Comparison of ENCODE assay signal across 25 cellular contexts in the genomic region with DNA sequence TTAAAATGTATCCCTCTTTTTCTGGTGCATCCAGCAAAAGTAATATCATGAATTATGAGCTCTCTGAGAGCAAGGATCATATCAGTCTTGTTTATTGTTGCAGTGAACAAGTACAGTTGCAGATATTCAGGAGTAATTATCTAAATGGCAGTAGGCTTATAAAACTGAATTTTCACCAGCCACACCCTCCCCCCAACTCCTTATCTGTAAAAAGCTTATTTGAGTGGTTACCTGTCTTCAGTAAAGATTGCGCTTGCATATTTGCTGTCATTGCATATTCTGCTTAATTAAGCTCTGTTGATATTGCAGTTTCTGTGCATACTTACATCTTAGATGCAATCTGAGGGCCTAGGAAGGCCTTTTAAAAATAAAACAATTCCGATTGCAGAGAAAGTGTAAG.
"Had no signal": no experiment of that assay in that cellular context is flagged by ENCODE, and none has a peak within 500 bp of the region (broad histone marks: within the 10 kb centered on the region; RNA-seq: fewer than 3 reads in every experiment).

No MANE protein-coding gene starts in this region.

- H3K9me3 Mint-ChIP-seq: activated naive CD4-positive, alpha-beta T cell treated with anti-CD3 and anti-CD28 coated beads for 36 hours; brain had no signal

- H3K4me3 Mint-ChIP-seq: activated CD8-positive, alpha-beta T cell treated with anti-CD3 and anti-CD28 coated beads, Interleukin-2, amount 10 ng/mL, durations not matched to agents 7 days and 5 days; activated naive CD4-positive, alpha-beta T cell treated with anti-CD3 and anti-CD28 coated beads for 36 hours; activated naive CD8-positive, alpha-beta T cell; brain had no signal

- H3K27ac ChIP-seq: Peyer's patch, RWPE1, SJCRH30 had no signal

- H3K9me3 ChIP-seq: Peyer's patch, SJCRH30, SK-N-SH had no signal

- H3K36me3 ChIP-seq: Peyer's patch had no signal

- DNase-seq: activated CD4-positive, alpha-beta T cell treated with anti-CD3 and anti-CD28 coated beads for 4 hours; activated CD8-positive, alpha-beta memory T cell treated with anti-CD3 and anti-CD28 coated beads, Interleukin-2, amount 50 U/mL, for 48 hours; activated CD8-positive, alpha-beta T cell treated with anti-CD3 and anti-CD28 coated beads, Interleukin-2, amount 10 ng/mL, durations not matched to agents 7 days and 5 days; activated effector memory CD4-positive, alpha-beta T cell treated with anti-CD3 and anti-CD28 coated beads, Interleukin-2, amount 50 U/mL, for 16 hours; activated naive CD4-positive, alpha-beta T cell treated with anti-CD3 and anti-CD28 coated beads for 36 hours; activated T-cell treated with anti-CD3 and anti-CD28 coated beads, Interleukin-2, amount 50 U/mL, for 1 hour; amygdala; Kasumi-1; KBM-7; NCI-H1105 treated with DMSO at 0.1 percent for 48 hours; NCI-H1436 treated with DMSO at 0.1 percent for 48 hours; NCI-H187 treated with DMSO at 0.1 percent for 48 hours; NCI-H345; NCI-H510A; NCI-H526 treated with DMSO at 0.1 percent for 48 hours; NCI-H82; Peyer's patch; Right ventricle myocardium superior; SJCRH30; SK-N-SH; T-helper 1 cell had no signal

- H3K27me3 ChIP-seq: Peyer's patch, SJCRH30 had no signal

- H3K36me3 Mint-ChIP-seq: brain had no signal

- ATAC-seq: activated CD4-positive, CD25-positive, alpha-beta regulatory T cell treated with anti-CD3 and anti-CD28 coated beads, Interleukin-2, amount 50 U/mL, for 24 hours; activated CD8-positive, alpha-beta T cell treated with anti-CD3 and anti-CD28 coated beads, Interleukin-2, amount 10 ng/mL, durations not matched to agents 7 days and 5 days had no signal

- H3K4me3 ChIP-seq: Peyer's patch, SJCRH30 had no signal

- H3K27ac Mint-ChIP-seq: activated CD8-positive, alpha-beta T cell treated with anti-CD3 and anti-CD28 coated beads, Interleukin-2, amount 10 ng/mL, durations not matched to agents 7 days and 5 days; activated naive CD4-positive, alpha-beta T cell treated with anti-CD3 and anti-CD28 coated beads for 36 hours; activated naive CD8-positive, alpha-beta T cell had no signal

- H3K27me3 Mint-ChIP-seq: activated naive CD8-positive, alpha-beta T cell; brain had no signal

- H3K4me1 ChIP-seq: SJCRH30 had no signal
